In genomic region chr13:113125506-113126264, GRCh38 we compare ENCODE assay signal across 21 cellular contexts. TPM values are rescaled to one million over a fixed set of nuclear protein-coding genes. Genes with fewer than 3 reads are reported as not detected.
DNase-seq lines count a peak whose midpoint lies in the region; ATAC-seq and TF ChIP-seq lines count a peak whose summit lies in the region.
"Had no signal": no experiment of that assay in that cellular context is flagged by ENCODE, and none has a peak within 500 bp of the region (broad histone marks: within the 10 kb centered on the region; RNA-seq: fewer than 3 reads in every experiment).

No MANE protein-coding gene starts in this region.

- CTCF ChIA-PET in activated CD8-positive, alpha-beta T cell treated with anti-CD3 and anti-CD28 coated beads, Interleukin-2, amount 10 ng/mL, durations not matched to agents 7 days and 5 days (lab: Charles Lee): no interaction called here
- CTCF ChIA-PET in CD8-positive, alpha-beta memory T cell (lab: Charles Lee): no interaction called here

- no peak overlapping the region for H3K27ac ChIP-seq in WERI-Rb-1
- H3K27ac ChIP-seq in CD8-positive, alpha-beta memory T cell (ENCODE audit: low read depth, low read length): no peak overlapping the region
- H3K27ac ChIP-seq: C4-2B had no signal

- no peaks in the 10 kb centered on the region for H3K36me3 Mint-ChIP-seq in osteocyte (ENCODE audit: unreplicated experiment)
- no peaks in the 10 kb centered on the region for H3K36me3 Mint-ChIP-seq in activated CD8-positive, alpha-beta T cell treated with anti-CD3 and anti-CD28 coated beads, Interleukin-2, amount 10 ng/mL, durations not matched to agents 7 days and 5 days (ENCODE audit: low read depth)
- H3K36me3 Mint-ChIP-seq in CD8-positive, alpha-beta memory T cell: no peaks in the 10 kb centered on the region

- H3K27ac Mint-ChIP-seq in osteocyte (ENCODE audit: unreplicated experiment): no peak overlapping the region
- H3K27ac Mint-ChIP-seq in activated CD8-positive, alpha-beta T cell treated with anti-CD3 and anti-CD28 coated beads, Interleukin-2, amount 10 ng/mL, durations not matched to agents 7 days and 5 days: no peak overlapping the region
- no peak overlapping the region for H3K27ac Mint-ChIP-seq in CD8-positive, alpha-beta memory T cell
- H3K27ac Mint-ChIP-seq: GM23338 had no signal

- H3K9me3 ChIP-seq in BE2C: no peaks in the 10 kb centered on the region
- H3K9me3 ChIP-seq in WERI-Rb-1 (ENCODE audit: severe bottlenecking): no peaks in the 10 kb centered on the region
- H3K9me3 ChIP-seq in CD8-positive, alpha-beta memory T cell (ENCODE audit: low read length): no peaks in the 10 kb centered on the region

- H3K4me3 Mint-ChIP-seq in osteocyte (ENCODE audit: unreplicated experiment): no peak overlapping the region
- no peak overlapping the region for H3K4me3 Mint-ChIP-seq in activated CD8-positive, alpha-beta T cell treated with anti-CD3 and anti-CD28 coated beads, Interleukin-2, amount 10 ng/mL, durations not matched to agents 7 days and 5 days
- no peak overlapping the region for H3K4me3 Mint-ChIP-seq in CD8-positive, alpha-beta memory T cell
- H3K4me3 Mint-ChIP-seq: GM23338 had no signal

- peaks cover 4% of the 10 kb centered on the region; the same call in 1 of the 2 replicates for H3K4me1 ChIP-seq in BE2C
- no peaks in the 10 kb centered on the region for H3K4me1 ChIP-seq in CD8-positive, alpha-beta memory T cell (ENCODE audit: insufficient read depth, low read length)

- no peak overlapping the region for H3K4me3 ChIP-seq in BE2C (ENCODE audit: low read depth, low read length)
- H3K4me3 ChIP-seq in WERI-Rb-1 (ENCODE audit: low read depth, low read length): no peak overlapping the region
- H3K4me3 ChIP-seq in CD8-positive, alpha-beta memory T cell (ENCODE audit: low read length): no peak overlapping the region
- H3K4me3 ChIP-seq: GM23338, K562 had no signal

- ATAC-seq in left lobe of liver (no peak), GM21717 (IDR thresholded peaks at IDR 0.05; ENCODE audit: unreplicated experiment) (no peak), GM21529 (IDR thresholded peaks at IDR 0.05; ENCODE audit: unreplicated experiment) (no peak)
- no peak for ATAC-seq in activated CD8-positive, alpha-beta T cell treated with anti-CD3 and anti-CD28 coated beads, Interleukin-2, amount 10 ng/mL, durations not matched to agents 7 days and 5 days
- ATAC-seq: GM23338, K562, Panc1 had no signal

- H3K9me3 Mint-ChIP-seq in osteocyte (ENCODE audit: unreplicated experiment): no peaks in the 10 kb centered on the region
- peaks cover 5% of the 10 kb centered on the region for H3K9me3 Mint-ChIP-seq in activated CD8-positive, alpha-beta T cell treated with anti-CD3 and anti-CD28 coated beads, Interleukin-2, amount 10 ng/mL, durations not matched to agents 7 days and 5 days (ENCODE audit: insufficient read depth)
- H3K9me3 Mint-ChIP-seq in CD8-positive, alpha-beta memory T cell: no peaks in the 10 kb centered on the region
- H3K9me3 Mint-ChIP-seq: GM23338 had no signal

- H3K4me1 Mint-ChIP-seq in osteocyte (ENCODE audit: unreplicated experiment): peaks cover 13% of the 10 kb centered on the region
- no peaks in the 10 kb centered on the region for H3K4me1 Mint-ChIP-seq in activated CD8-positive, alpha-beta T cell treated with anti-CD3 and anti-CD28 coated beads, Interleukin-2, amount 10 ng/mL, durations not matched to agents 7 days and 5 days (ENCODE audit: low read depth)
- H3K4me1 Mint-ChIP-seq in CD8-positive, alpha-beta memory T cell: peaks cover 3 to 8% (median 5%) of the 10 kb centered on the region in 3 donors

- H3K27me3 ChIP-seq in BE2C (no peaks in the 10 kb centered on the region), WERI-Rb-1 (ENCODE audit: insufficient read depth, low read depth, severe bottlenecking) (no peaks in the 10 kb centered on the region)
- peaks cover 4% of the 10 kb centered on the region for H3K27me3 ChIP-seq in CD8-positive, alpha-beta memory T cell (ENCODE audit: insufficient read depth, low read length, poor library complexity, severe bottlenecking)

- no peak for TF ChIP-seq CTCF in BE2C (IDR thresholded peaks at IDR 0.05; ENCODE audit: low read depth, low read length)
- TF ChIP-seq CTCF in WERI-Rb-1 (IDR thresholded peaks at IDR 0.05; ENCODE audit: low read depth, low read length): no peak
- TF ChIP-seq CTCF in osteocyte (IDR thresholded peaks at IDR 0.05): no peak

- POLR2A ChIA-PET in activated CD8-positive, alpha-beta T cell treated with anti-CD3 and anti-CD28 coated beads, Interleukin-2, amount 10 ng/mL, durations not matched to agents 7 days and 5 days (lab: Charles Lee): no interaction called here
- POLR2A ChIA-PET in CD8-positive, alpha-beta memory T cell (lab: Charles Lee): no interaction called here

- H3K27me3 Mint-ChIP-seq in osteocyte (ENCODE audit: unreplicated experiment): peaks cover 12% of the 10 kb centered on the region
- H3K27me3 Mint-ChIP-seq in activated CD8-positive, alpha-beta T cell treated with anti-CD3 and anti-CD28 coated beads, Interleukin-2, amount 10 ng/mL, durations not matched to agents 7 days and 5 days (ENCODE audit: low read depth): peaks cover 22% of the 10 kb centered on the region
- peaks cover 14 to 36% of the 10 kb centered on the region in 2 donors for H3K27me3 Mint-ChIP-seq in CD8-positive, alpha-beta memory T cell

- DNase-seq in BE2C: peak; percentile 4
- peak; percentile 10 for DNase-seq in WERI-Rb-1
- peak; percentile 38 for DNase-seq in left lobe of liver (ENCODE audit: low spot score)
- peak; percentile 75 for DNase-seq in osteocyte (ENCODE audit: extremely low spot score, unreplicated experiment)
- DNase-seq in activated CD8-positive, alpha-beta T cell treated with anti-CD3 and anti-CD28 coated beads, Interleukin-2, amount 10 ng/mL, durations not matched to agents 7 days and 5 days: no peak
- DNase-seq in CD8-positive, alpha-beta memory T cell: no peak
- DNase-seq: DMS79 treated with DMSO at 0.1 percent for 48 hours, NCI-H1105 treated with DMSO at 0.1 percent for 48 hours, NCI-H1694, NCI-H2081 treated with DMSO at 0.1 percent for 48 hours, NCI-H446 treated with DMSO at 0.1 percent for 48 hours, NCI-H69 had no signal

- no peaks in the 10 kb centered on the region for H3K36me3 ChIP-seq in BE2C
- no peaks in the 10 kb centered on the region for H3K36me3 ChIP-seq in WERI-Rb-1
- H3K36me3 ChIP-seq in CD8-positive, alpha-beta memory T cell (ENCODE audit: insufficient read depth, low read length): no peaks in the 10 kb centered on the region

RNA-seq across cellular contexts. Expression of gene F10, which starts 3.1 kb away (rescaled TPM):
- polyA plus RNA-seq in BE2C (2012; ENCODE audit: insufficient read depth, insufficient read length, low read depth): 3.6 TPM
- total RNA-seq in left lobe of liver (124 TPM), osteocyte (1.8 and 2.0 TPM in 2 replicates)
- total RNA-seq in activated CD8-positive, alpha-beta T cell treated with anti-CD3 and anti-CD28 coated beads, Interleukin-2, amount 10 ng/mL, durations not matched to agents 7 days and 5 days: not detected
- not detected for total RNA-seq in CD8-positive, alpha-beta memory T cell
- polyA plus RNA-seq in CD8-positive, alpha-beta memory T cell: not detected
- total RNA-seq: A673, G401, SK-MEL-5 had no signal

RNA-seq across cellular contexts. Expression of gene F7, which starts 20.1 kb away (rescaled TPM):
- 1.6 TPM for polyA plus RNA-seq in BE2C (2012; ENCODE audit: insufficient read depth, insufficient read length, low read depth)
- total RNA-seq in left lobe of liver (99.6 TPM), osteocyte (not detected in 2 replicates)
- not detected for total RNA-seq in activated CD8-positive, alpha-beta T cell treated with anti-CD3 and anti-CD28 coated beads, Interleukin-2, amount 10 ng/mL, durations not matched to agents 7 days and 5 days
- total RNA-seq in CD8-positive, alpha-beta memory T cell: under 1 TPM; 0.22 to 0.29 TPM
- 0.14 TPM for polyA plus RNA-seq in CD8-positive, alpha-beta memory T cell
- total RNA-seq: A673, G401, K562, SK-MEL-5 had no signal
- polyA plus RNA-seq: K562 had no signal

RNA-seq across cellular contexts. Expression of gene PROZ, which starts 32.8 kb away (rescaled TPM):
- polyA plus RNA-seq in BE2C (2012; ENCODE audit: insufficient read depth, insufficient read length, low read depth): 0.97 TPM
- 50.2 TPM for total RNA-seq in left lobe of liver
- not detected in 2 replicates for total RNA-seq in osteocyte
- not detected for total RNA-seq in activated CD8-positive, alpha-beta T cell treated with anti-CD3 and anti-CD28 coated beads, Interleukin-2, amount 10 ng/mL, durations not matched to agents 7 days and 5 days
- total RNA-seq in CD8-positive, alpha-beta memory T cell: not detected
- not detected for polyA plus RNA-seq in CD8-positive, alpha-beta memory T cell
- total RNA-seq: A673, G401, GM23338, K562, SK-MEL-5 had no signal
- polyA plus RNA-seq: K562 had no signal

Comparison
In these comparisons a context has a peak if more than half of its experiments do, and no peak if none do; other contexts are left out.
1. DNase-seq: peak in BE2C (single experiment), WERI-Rb-1 (single experiment), left lobe of liver (single experiment) and osteocyte (single experiment); none in activated CD8-positive, alpha-beta T cell treated with anti-CD3 and anti-CD28 coated beads, Interleukin-2, amount 10 ng/mL, durations not matched to agents 7 days and 5 days (single experiment) and CD8-positive, alpha-beta memory T cell (0 of 5).
2. RNA of gene F10, which starts 3.1 kb away (total RNA-seq): 124 TPM in left lobe of liver (single experiment); 1.8 to 2.0 TPM in osteocyte, not detected in activated CD8-positive, alpha-beta T cell treated with anti-CD3 and anti-CD28 coated beads, Interleukin-2, amount 10 ng/mL, durations not matched to agents 7 days and 5 days and not detected in CD8-positive, alpha-beta memory T cell; every median in the first group is over 10 times any median in the second.
3. RNA of gene F7, which starts 20.1 kb away (total RNA-seq): 99.6 TPM in left lobe of liver (single experiment); 0.22 to 0.29 TPM in CD8-positive, alpha-beta memory T cell, not detected in osteocyte and not detected in activated CD8-positive, alpha-beta T cell treated with anti-CD3 and anti-CD28 coated beads, Interleukin-2, amount 10 ng/mL, durations not matched to agents 7 days and 5 days; every median in the first group is over 10 times any median in the second.
4. RNA of gene PROZ, which starts 32.8 kb away (total RNA-seq): 50.2 TPM in left lobe of liver (single experiment); not detected in activated CD8-positive, alpha-beta T cell treated with anti-CD3 and anti-CD28 coated beads, Interleukin-2, amount 10 ng/mL, durations not matched to agents 7 days and 5 days, not detected in osteocyte and not detected in CD8-positive, alpha-beta memory T cell; every median in the first group is over 10 times any median in the second.